24 cellular contexts compared by ENCODE assay signal in the genomic region with DNA sequence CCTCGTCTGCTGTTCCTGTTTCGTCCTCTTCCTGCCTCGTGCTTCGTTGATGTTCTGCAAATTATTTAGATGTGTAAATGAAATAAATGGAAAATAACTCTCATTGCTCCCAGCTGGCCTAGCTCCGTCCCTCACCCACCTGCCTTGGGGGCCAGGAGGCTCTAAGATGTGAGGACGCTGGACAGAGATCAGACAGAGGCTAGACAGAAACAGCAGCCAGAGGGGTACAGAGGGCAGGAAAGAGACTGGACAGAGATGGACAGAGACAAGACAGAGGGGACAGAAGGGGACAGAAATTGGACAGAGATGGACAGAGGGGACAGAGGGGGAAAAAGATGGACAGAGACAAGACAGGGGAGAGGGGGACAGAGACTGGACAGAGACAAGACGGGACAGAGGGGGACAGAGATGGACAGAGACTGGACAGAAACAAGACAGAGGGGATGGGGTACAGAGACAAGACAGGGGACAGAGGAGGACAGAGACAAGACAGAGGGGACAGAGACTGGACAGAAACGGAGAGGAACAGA. TPM values are rescaled to one million over a fixed set of nuclear protein-coding genes. Genes with fewer than 3 reads are reported as not detected.
DNase-seq lines count a peak whose midpoint lies in the region; ATAC-seq, FAIRE-seq and TF ChIP-seq lines count a peak whose summit lies in the region.
"Had no signal": no experiment of that assay in that cellular context is flagged by ENCODE, and none has a peak within 500 bp of the region (broad histone marks: within the 10 kb centered on the region; RNA-seq: fewer than 3 reads in every experiment).

No MANE protein-coding gene starts in this region.

- in situ Hi-C loops in Panc1 (cut with HindIII; ENCODE audit: low pct_unique_long_range_greater_than_20kb, low sequenced_read_pairs) (no loop called here), GM12878 (cut with MboI) (no loop called here)

- H3K27me3 Mint-ChIP-seq in activated T-cell treated with anti-CD3 and anti-CD28 coated beads, Interleukin-2, amount 50 U/mL, for 24 hours: peaks cover 4% of the 10 kb centered on the region
- H3K27me3 Mint-ChIP-seq: CD4-positive, alpha-beta T cell had no signal

- RAD21 ChIA-PET in GM12878 (lab: Charles Lee; ENCODE audit: unreplicated experiment): no interaction called here

- TF ChIP-seq EP300 in GM12878 (IDR thresholded peaks at IDR 0.05; ENCODE audit: borderline replicate concordance in 1 of 2, control insufficient read depth in 1 of 2, low read depth in 2 of 2, low read length in 2 of 2): no peak

- peak overlapping the region; percentile 79 for H3K14ac ChIP-seq in neuronal stem cell (ENCODE audit: low read length)

- H4K8ac ChIP-seq in neuronal stem cell (ENCODE audit: low read depth, low read length): no peak overlapping the region

- no peak overlapping the region for H2BK15ac ChIP-seq in neuronal stem cell (ENCODE audit: low read length)

- H3K36me3 Mint-ChIP-seq in activated T-cell treated with anti-CD3 and anti-CD28 coated beads, Interleukin-2, amount 50 U/mL, for 24 hours (ENCODE audit: low read depth): peaks cover 10% of the 10 kb centered on the region

- no peak for TF ChIP-seq POLR2A in GM12878 (IDR thresholded peaks at IDR 0.05; ENCODE audit: low read depth, low read length)

- BruUV-seq in Panc1 (replicated peaks; lab: Mats Ljungman, UMichigan): no TSS peak
- BruUV-seq in GM12878 (replicated peaks; lab: Mats Ljungman, UMichigan): no TSS peak

- TF ChIP-seq CTCF in Panc1 (IDR thresholded peaks at IDR 0.05) (no peak), GM12878 (IDR thresholded peaks at IDR 0.05 in 2 of 3, conservative IDR thresholded peaks at IDR 0.05 in 1 of 3; ENCODE audit: control insufficient read depth in 2 of 3, extremely low read depth in 1 of 3, insufficient read depth in 1 of 3, low read depth in 3 of 3, low read length in 3 of 3) (no peak)

- H3K4me3 ChIP-seq in Panc1 (ENCODE audit: low read depth in 2 of 2, low read length in 2 of 2): no peak overlapping the region
- no peak overlapping the region for H3K4me3 ChIP-seq in GM12878
- H3K4me3 ChIP-seq in neuronal stem cell (ENCODE audit: low read length in 2 of 2): peak overlapping the region in 1 of 2 donors; percentile 46
- H3K4me3 ChIP-seq in aorta (ENCODE audit: low read length in 2 of 2): no peak overlapping the region
- H3K4me3 ChIP-seq: A549, GM23338 had no signal

- no peak overlapping the region for H3K4me2 ChIP-seq in GM12878 (ENCODE audit: control insufficient read depth, insufficient read depth)
- H3K4me2 ChIP-seq in neuronal stem cell (ENCODE audit: insufficient read depth, low read length, poor library complexity, severe bottlenecking): no peak overlapping the region
- H3K4me2 ChIP-seq: A549, GM23338 had no signal

- peak overlapping the region; percentile 89 for H3K23ac ChIP-seq in neuronal stem cell (ENCODE audit: low read depth, low read length, poor library complexity)

- SMC1A ChIA-PET in GM12878 (lab: Charles Lee; ENCODE audit: uncharacterized antibody, unreplicated experiment): no interaction called here

- POLR2A ChIA-PET in Panc1 (lab: Charles Lee): no interaction called here
- POLR2A ChIA-PET in GM12878 (lab: Charles Lee): no interaction called here

- H2AK5ac ChIP-seq in neuronal stem cell (ENCODE audit: low read depth, low read length): no peak overlapping the region

- intact Hi-C loops in Panc1 (cut with micrococcal nuclease; ENCODE audit: unreplicated experiment): no loop called here
- intact Hi-C loops in GM12878 (cut with micrococcal nuclease; ENCODE audit: unreplicated experiment): no loop called here
- intact Hi-C loops in aorta (cut with DNase I): no loop called here

- no peaks in the 10 kb centered on the region for H3K79me1 ChIP-seq in neuronal stem cell (ENCODE audit: low read depth, low read length)

- H4K20me1 ChIP-seq in GM12878 (ENCODE audit: control insufficient read depth, insufficient read depth): no peaks in the 10 kb centered on the region

- peak overlapping the region; percentile 7 for H3K27ac Mint-ChIP-seq in activated T-cell treated with anti-CD3 and anti-CD28 coated beads, Interleukin-2, amount 50 U/mL, for 24 hours
- H3K27ac Mint-ChIP-seq: CD4-positive, alpha-beta T cell; GM23338 had no signal

- H3K36me3 ChIP-seq in Panc1 (ENCODE audit: control insufficient read depth, insufficient read depth, low read length): no peaks in the 10 kb centered on the region
- H3K36me3 ChIP-seq in GM12878 (ENCODE audit: control insufficient read depth in 2 of 2, insufficient read depth in 2 of 2, low read length in 1 of 2): no peaks in the 10 kb centered on the region; a peak in 2 of 4 replicates
- peaks cover 3 to 10% of the 10 kb centered on the region in 2 donors for H3K36me3 ChIP-seq in neuronal stem cell (replicated peaks in 1 of 2; ENCODE audit: control insufficient read depth in 2 of 2, insufficient read depth in 2 of 2, low read length in 2 of 2)
- no peaks in the 10 kb centered on the region for H3K36me3 ChIP-seq in aorta (ENCODE audit: control insufficient read depth in 1 of 2, insufficient read depth in 2 of 2, low read length in 1 of 2)

- H3K27ac ChIP-seq in Panc1 (ENCODE audit: low read length) (peak overlapping the region; percentile 11; the same call in 1 of the 2 replicates), GM12878 (ENCODE audit: control insufficient read depth, insufficient read depth) (no peak overlapping the region), neuronal stem cell (replicated peaks; ENCODE audit: low read length) (no peak overlapping the region), aorta (ENCODE audit: low read depth in 1 of 2, low read length in 2 of 2) (no peak overlapping the region)
- H3K27ac ChIP-seq: A549 had no signal

- H3K79me2 ChIP-seq in GM12878 (ENCODE audit: control insufficient read depth, insufficient read depth, low read length): no peaks in the 10 kb centered on the region

- no peak overlapping the region for H3K4me3 Mint-ChIP-seq in activated T-cell treated with anti-CD3 and anti-CD28 coated beads, Interleukin-2, amount 50 U/mL, for 24 hours
- H3K4me3 Mint-ChIP-seq: CD4-positive, alpha-beta T cell; GM23338 had no signal

- H3K9me3 ChIP-seq in Panc1 (ENCODE audit: control insufficient read depth, insufficient read depth, low read depth, low read length): no peaks in the 10 kb centered on the region
- H3K9me3 ChIP-seq in GM12878 (replicated peaks; ENCODE audit: control insufficient read depth, insufficient read depth, low read length): no peaks in the 10 kb centered on the region
- H3K9me3 ChIP-seq in neuronal stem cell (replicated peaks in 1 of 2; ENCODE audit: control insufficient read depth in 2 of 2, insufficient read depth in 1 of 2, low read depth in 1 of 2, low read length in 2 of 2): no peaks in the 10 kb centered on the region
- no peaks in the 10 kb centered on the region for H3K9me3 ChIP-seq in aorta (ENCODE audit: control insufficient read depth, low read length)
- H3K9me3 ChIP-seq: A549, Caco-2 had no signal

- H3K27me3 ChIP-seq in Panc1 (ENCODE audit: control insufficient read depth, insufficient read depth, low read length) (no peaks in the 10 kb centered on the region), GM12878 (replicated peaks in 1 of 2; ENCODE audit: control insufficient read depth in 2 of 2, insufficient read depth in 2 of 2, low read length in 1 of 2) (no peaks in the 10 kb centered on the region), neuronal stem cell (ENCODE audit: control insufficient read depth in 3 of 3, insufficient read depth in 3 of 3, low read depth in 1 of 3, low read length in 3 of 3) (no peaks in the 10 kb centered on the region), aorta (ENCODE audit: control insufficient read depth in 1 of 2, insufficient read depth in 2 of 2, low read length in 1 of 2) (no peaks in the 10 kb centered on the region)

- H3K18ac ChIP-seq in neuronal stem cell (ENCODE audit: low read length): peak overlapping the region; percentile 64

- H2BK5ac ChIP-seq in neuronal stem cell (ENCODE audit: low read length): no peak overlapping the region

- H3K4me1 Mint-ChIP-seq in activated T-cell treated with anti-CD3 and anti-CD28 coated beads, Interleukin-2, amount 50 U/mL, for 24 hours (ENCODE audit: low read depth): no peaks in the 10 kb centered on the region

- H3K9ac ChIP-seq in GM12878 (ENCODE audit: control insufficient read depth, insufficient read depth, low read length) (no peak overlapping the region), neuronal stem cell (ENCODE audit: low read depth, low read length, poor library complexity) (peak overlapping the region; percentile 85)

- no peak for DNase-seq in activated T-cell treated with anti-CD3 and anti-CD28 coated beads, Interleukin-2, amount 50 U/mL, for 24 hours
- no peak for DNase-seq in activated T-cell treated with anti-CD3 and anti-CD28 coated beads, Interleukin-2, amount 50 U/mL, for 48 hours
- DNase-seq in Panc1 (ENCODE audit: low read depth, low spot score) (no peak), GM12878 (ENCODE audit: low read depth, low spot score) (no peak), neuronal stem cell (ENCODE audit: low spot score) (no peak), glomerular visceral epithelial cell (ENCODE audit: extremely low spot score) (no peak), aorta (no peak), RKO (ENCODE audit: low spot score) (no peak)
- DNase-seq: CD4-positive, alpha-beta T cell; DMS153; GDM1; NCI-H1092; NCI-H1436 treated with DMSO at 0.1 percent for 48 hours; NCI-H2029 treated with DMSO at 0.1 percent for 48 hours; NCI-H2171 treated with DMSO at 0.1 percent for 48 hours; SIG-M5 had no signal

- no peaks in the 10 kb centered on the region for H3K9me3 Mint-ChIP-seq in activated T-cell treated with anti-CD3 and anti-CD28 coated beads, Interleukin-2, amount 50 U/mL, for 24 hours
- H3K9me3 Mint-ChIP-seq: CD4-positive, alpha-beta T cell; GM23338 had no signal

- H2BK120ac ChIP-seq in neuronal stem cell (ENCODE audit: low read depth, low read length): no peak overlapping the region

- H4K91ac ChIP-seq in neuronal stem cell (ENCODE audit: low read depth, low read length, poor library complexity): no peak overlapping the region

- H3K4me1 ChIP-seq in Panc1 (ENCODE audit: control insufficient read depth, insufficient read depth, low read length) (peaks cover 44% of the 10 kb centered on the region), GM12878 (ENCODE audit: control insufficient read depth, insufficient read depth, low read length) (no peaks in the 10 kb centered on the region), neuronal stem cell (ENCODE audit: control insufficient read depth in 2 of 2, insufficient read depth in 1 of 2, low read depth in 1 of 2, low read length in 2 of 2) (peaks cover 14 to 25% of the 10 kb centered on the region in 2 donors), aorta (ENCODE audit: control insufficient read depth in 1 of 2, insufficient read depth in 2 of 2, low read length in 2 of 2) (no peaks in the 10 kb centered on the region)

- WGBS in GM12878 (ENCODE audit: insufficient coverage, insufficient replicate concordance, low lambda C conversion rate, missing lambda C conversion rate): 21% methylated on average over 8 of the region's 8 CpGs
- WGBS in neuronal stem cell (ENCODE audit: extremely low coverage in 2 of 2, insufficient read length in 2 of 2, insufficient replicate concordance in 1 of 2), 2 donors: no CpG with 5 or more reads among the region's 8 CpGs
- WGBS in aorta, 2 donors: 62% methylated on average over 8 of the region's 8 CpGs

- no peak for TF ChIP-seq RAD21 in GM12878 (IDR thresholded peaks at IDR 0.05; ENCODE audit: insufficient read depth, low read depth, low read length)

- H3K4ac ChIP-seq in neuronal stem cell (ENCODE audit: low read length): no peak overlapping the region

- no peak for FAIRE-seq in GM12878 (lab: Jason Lieb, UNC)
- FAIRE-seq: A549, GM19239 had no signal

- ATAC-seq in Panc1: no peak
- no peak for ATAC-seq in GM12878
- ATAC-seq in aorta (ENCODE audit: low FRiP score): no peak
- ATAC-seq: GM23338 had no signal

- H2BK12ac ChIP-seq in neuronal stem cell (ENCODE audit: low read length): peak overlapping the region; percentile 16

- H2AFZ ChIP-seq in GM12878 (ENCODE audit: control insufficient read depth, low read depth, low read length) (no peak overlapping the region), neuronal stem cell (ENCODE audit: low read length) (no peak overlapping the region)
- H2AFZ ChIP-seq: GM23338 had no signal

- CTCF ChIA-PET in Panc1 (lab: Charles Lee): no interaction called here
- CTCF ChIA-PET in GM12878 (lab: Yijun Ruan, JAX): no interaction called here

RNA-seq across cellular contexts. Expression of a gene that starts 16.1 kb away (rescaled TPM):
- total RNA-seq in Panc1 (2021; ENCODE audit: unreplicated experiment) (0.39 TPM), GM12878 (2014; rRNA removed) (0.11 TPM in 1 of 2 replicates, not detected in the other), GM12878 (2014; rRNA removed; fragmentation: Illumina TruSeq; extraction: Trizol) (not detected in 2 replicates), GM12878 (2021) (0.36 and 1.1 TPM in 2 replicates), aorta (not detected)
- polyA plus RNA-seq in Panc1 (2012; ENCODE audit: insufficient read length): 0.16 TPM
- total RNA-seq in GM12878 (2013; cell fraction: nucleolus; rRNA removed): 0.40 and 0.49 TPM in 2 replicates
- polyA plus RNA-seq in GM12878 (2011; ENCODE audit: low read depth): not detected
- polyA plus RNA-seq in GM12878 (2011; rRNA removed) (0.04 TPM in 1 of 2 replicates, not detected in the other), GM12878 (2014; fragmentation: Illumina TruSeq; extraction: Trizol) (not detected in 2 replicates), GM12878 (2014; fragmentation: Nextera tagmentation; extraction: Ambion mirVana) (not detected), GM12878 (2014; rRNA removed) (0.12 and 0.30 TPM in 2 replicates), GM12878 (2016; fragmentation: Nextera tagmentation; extraction: Ambion mirVana) (not detected), aorta (not detected)
- 0.07 TPM in 1 of 2 replicates, not detected in the other for polyA plus RNA-seq in GM12878 (2011; cell fraction: cytosol; rRNA removed)
- polyA plus RNA-seq in GM12878 (2011; cell fraction: nucleus; rRNA removed): 0.58 and 0.82 TPM in 2 replicates
- 0.34 and 0.36 TPM in 2 replicates for polyA plus RNA-seq in GM12878 (2012)
- 0.22 and 0.36 TPM in 2 replicates for polyA minus RNA-seq in GM12878 (2011; rRNA and poly(A)+ RNA removed)
- polyA minus RNA-seq in GM12878 (2011; cell fraction: cytosol; rRNA and poly(A)+ RNA removed): not detected in 2 replicates
- not detected in 2 replicates for polyA minus RNA-seq in GM12878 (2011; cell fraction: nucleus; rRNA and poly(A)+ RNA removed)
- 0.11 TPM for polyA plus RNA-seq in neuronal stem cell (2013, experiment 1 of 2)
- polyA plus RNA-seq in neuronal stem cell (2013, experiment 2 of 2): 0.12 TPM
- total RNA-seq: CD4-positive, alpha-beta T cell; Daoy; M059J; NCI-H460 had no signal
- polyA plus RNA-seq: A549, BJ, GM23338 had no signal

RNA-seq across cellular contexts. Expression of a gene that starts 28.6 kb away (rescaled TPM):
- 0.21 TPM for total RNA-seq in Panc1 (2021; ENCODE audit: unreplicated experiment)
- not detected for polyA plus RNA-seq in Panc1 (2012; ENCODE audit: insufficient read length)
- total RNA-seq in GM12878 (2013; cell fraction: nucleolus; rRNA removed): not detected in 2 replicates
- total RNA-seq in GM12878 (2014; rRNA removed): 0.11 TPM in 1 of 2 replicates, not detected in the other
- 0.14 and 0.22 TPM in 2 replicates for total RNA-seq in GM12878 (2014; rRNA removed; fragmentation: Illumina TruSeq; extraction: Trizol)
- total RNA-seq in GM12878 (2021): 0.19 TPM in 1 of 2 replicates, not detected in the other
- polyA plus RNA-seq in GM12878 (2011; ENCODE audit: low read depth): not detected
- 0.26 and 0.27 TPM in 2 replicates for polyA plus RNA-seq in GM12878 (2011; rRNA removed)
- 0.33 and 0.39 TPM in 2 replicates for polyA plus RNA-seq in GM12878 (2011; cell fraction: cytosol; rRNA removed)
- polyA plus RNA-seq in GM12878 (2011; cell fraction: nucleus; rRNA removed): 0.18 and 0.19 TPM in 2 replicates
- 0.07 TPM in 1 of 2 replicates, not detected in the other for polyA plus RNA-seq in GM12878 (2012)
- polyA plus RNA-seq in GM12878 (2014; fragmentation: Illumina TruSeq; extraction: Trizol): 0.09 TPM in 1 of 2 replicates, not detected in the other
- polyA plus RNA-seq in GM12878 (2014; fragmentation: Nextera tagmentation; extraction: Ambion mirVana): under 1 TPM in 1 of 2 experiments, not detected in 1; 0.03 TPM
- 0.05 and 0.32 TPM in 2 replicates for polyA plus RNA-seq in GM12878 (2014; rRNA removed)
- polyA plus RNA-seq in GM12878 (2016; fragmentation: Nextera tagmentation; extraction: Ambion mirVana): under 1 TPM in 1 of 2 experiments, not detected in 1; 0.13 TPM
- polyA minus RNA-seq in GM12878 (2011; rRNA and poly(A)+ RNA removed): 0.22 and 0.62 TPM in 2 replicates
- polyA minus RNA-seq in GM12878 (2011; cell fraction: cytosol; rRNA and poly(A)+ RNA removed): not detected in 2 replicates
- polyA minus RNA-seq in GM12878 (2011; cell fraction: nucleus; rRNA and poly(A)+ RNA removed): not detected in 2 replicates
- polyA plus RNA-seq in neuronal stem cell (2013, experiment 1 of 2): 0.28 TPM
- 0.19 TPM for polyA plus RNA-seq in neuronal stem cell (2013, experiment 2 of 2)
- not detected for total RNA-seq in aorta
- not detected for polyA plus RNA-seq in aorta
- total RNA-seq: CD4-positive, alpha-beta T cell; Daoy had no signal

RNA-seq across cellular contexts. Expression of a gene that starts 30.5 kb away (rescaled TPM):
- 25.6 TPM for total RNA-seq in Panc1 (2021; ENCODE audit: unreplicated experiment)
- 34.0 TPM for polyA plus RNA-seq in Panc1 (2012; ENCODE audit: insufficient read length)
- total RNA-seq in GM12878 (2013; cell fraction: nucleolus; rRNA removed): 34.6 and 37.8 TPM in 2 replicates
- 10.8 and 12.7 TPM in 2 replicates for total RNA-seq in GM12878 (2014; rRNA removed)
- 5.8 and 6.4 TPM in 2 replicates for total RNA-seq in GM12878 (2014; rRNA removed; fragmentation: Illumina TruSeq; extraction: Trizol)
- 15.9 and 16.4 TPM in 2 replicates for total RNA-seq in GM12878 (2021)
- polyA plus RNA-seq in GM12878 (2011; ENCODE audit: low read depth): 4.9 TPM
- 5.1 and 7.6 TPM in 2 replicates for polyA plus RNA-seq in GM12878 (2011; rRNA removed)
- polyA plus RNA-seq in GM12878 (2011; cell fraction: cytosol; rRNA removed): 7.5 and 11.0 TPM in 2 replicates
- polyA plus RNA-seq in GM12878 (2011; cell fraction: nucleus; rRNA removed): 119 and 120 TPM in 2 replicates
- polyA plus RNA-seq in GM12878 (2012): 9.6 and 13.9 TPM in 2 replicates
- 5.0 and 6.3 TPM in 2 replicates for polyA plus RNA-seq in GM12878 (2014; fragmentation: Illumina TruSeq; extraction: Trizol)
- polyA plus RNA-seq in GM12878 (2014; fragmentation: Nextera tagmentation; extraction: Ambion mirVana): 1 to 10 TPM; 1.6 to 1.9 TPM
- polyA plus RNA-seq in GM12878 (2014; rRNA removed): 21.9 and 24.2 TPM in 2 replicates
- polyA plus RNA-seq in GM12878 (2016; fragmentation: Nextera tagmentation; extraction: Ambion mirVana): 1 to 10 TPM; 4.9 to 8.7 TPM
- 2.5 and 5.6 TPM in 2 replicates for polyA minus RNA-seq in GM12878 (2011; rRNA and poly(A)+ RNA removed)
- 2.1 TPM in 2 replicates for polyA minus RNA-seq in GM12878 (2011; cell fraction: cytosol; rRNA and poly(A)+ RNA removed)
- polyA minus RNA-seq in GM12878 (2011; cell fraction: nucleus; rRNA and poly(A)+ RNA removed): 8.1 and 10.9 TPM in 2 replicates
- 19.9 TPM for polyA plus RNA-seq in neuronal stem cell (2013, experiment 1 of 2)
- polyA plus RNA-seq in neuronal stem cell (2013, experiment 2 of 2): 19.4 TPM
- 10 to 100 TPM; 14.8 to 34.7 TPM for total RNA-seq in aorta
- polyA plus RNA-seq in aorta: 100 to 1,000 TPM in 1 of 2 donors, 10 to 100 TPM in 1; 15.7 to 133 TPM

RNA-seq across cellular contexts. Expression of a gene that starts 30.7 kb away (rescaled TPM):
- total RNA-seq in Panc1 (2021; ENCODE audit: unreplicated experiment) (53.9 TPM), GM12878 (2014; rRNA removed) (21.0 TPM in 2 replicates), GM12878 (2014; rRNA removed; fragmentation: Illumina TruSeq; extraction: Trizol) (10.3 and 11.6 TPM in 2 replicates), GM12878 (2021) (25.8 and 29.6 TPM in 2 replicates), aorta (10 to 100 TPM; 17.5 to 22.2 TPM)
- 76.1 TPM for polyA plus RNA-seq in Panc1 (2012; ENCODE audit: insufficient read length)
- 32.4 and 38.4 TPM in 2 replicates for total RNA-seq in GM12878 (2013; cell fraction: nucleolus; rRNA removed)
- polyA plus RNA-seq in GM12878 (2011; ENCODE audit: low read depth): 6.8 TPM
- polyA plus RNA-seq in GM12878 (2011; rRNA removed) (10.8 and 16.9 TPM in 2 replicates), GM12878 (2014; fragmentation: Illumina TruSeq; extraction: Trizol) (4.2 and 10.2 TPM in 2 replicates), GM12878 (2014; fragmentation: Nextera tagmentation; extraction: Ambion mirVana) (1 to 10 TPM in 1 of 2 experiments, under 1 TPM in 1; 0.48 to 2.4 TPM), GM12878 (2014; rRNA removed) (19.6 and 23.7 TPM in 2 replicates), GM12878 (2016; fragmentation: Nextera tagmentation; extraction: Ambion mirVana) (10 to 100 TPM; 25.9 to 28.4 TPM), aorta (10 to 100 TPM; 12.0 to 25.9 TPM)
- polyA plus RNA-seq in GM12878 (2011; cell fraction: cytosol; rRNA removed): 31.6 and 39.7 TPM in 2 replicates
- 33.0 and 43.8 TPM in 2 replicates for polyA plus RNA-seq in GM12878 (2011; cell fraction: nucleus; rRNA removed)
- polyA plus RNA-seq in GM12878 (2012): 15.1 and 18.3 TPM in 2 replicates
- 18.4 and 28.0 TPM in 2 replicates for polyA minus RNA-seq in GM12878 (2011; rRNA and poly(A)+ RNA removed)
- 12.6 and 16.9 TPM in 2 replicates for polyA minus RNA-seq in GM12878 (2011; cell fraction: cytosol; rRNA and poly(A)+ RNA removed)
- 5.7 and 14.4 TPM in 2 replicates for polyA minus RNA-seq in GM12878 (2011; cell fraction: nucleus; rRNA and poly(A)+ RNA removed)
- 14.8 TPM for polyA plus RNA-seq in neuronal stem cell (2013, experiment 1 of 2)
- 15.3 TPM for polyA plus RNA-seq in neuronal stem cell (2013, experiment 2 of 2)

RNA-seq across cellular contexts. Expression of a gene that starts 54.1 kb away (rescaled TPM):
- total RNA-seq in Panc1 (2021; ENCODE audit: unreplicated experiment) (5.4 TPM), GM12878 (2014; rRNA removed) (not detected in 2 replicates), GM12878 (2014; rRNA removed; fragmentation: Illumina TruSeq; extraction: Trizol) (not detected in 2 replicates), GM12878 (2021) (0.08 TPM in 1 of 2 replicates, not detected in the other), aorta (10 to 100 TPM in 1 of 2 donors, 1 to 10 TPM in 1; 9.9 to 15.8 TPM)
- polyA plus RNA-seq in Panc1 (2012; ENCODE audit: insufficient read length): 7.3 TPM
- not detected in 2 replicates for total RNA-seq in GM12878 (2013; cell fraction: nucleolus; rRNA removed)
- polyA plus RNA-seq in GM12878 (2011; ENCODE audit: low read depth): not detected
- polyA plus RNA-seq in GM12878 (2011; rRNA removed) (0.12 TPM in 1 of 2 replicates, not detected in the other), GM12878 (2014; fragmentation: Illumina TruSeq; extraction: Trizol) (0.10 TPM in 1 of 2 replicates, not detected in the other), GM12878 (2014; fragmentation: Nextera tagmentation; extraction: Ambion mirVana) (not detected), GM12878 (2014; rRNA removed) (0.11 TPM in 1 of 2 replicates, not detected in the other), GM12878 (2016; fragmentation: Nextera tagmentation; extraction: Ambion mirVana) (under 1 TPM in 1 of 2 experiments, not detected in 1; 0.13 TPM), aorta (10 to 100 TPM in 1 of 2 donors, 1 to 10 TPM in 1; 4.5 to 22.5 TPM)
- polyA plus RNA-seq in GM12878 (2011; cell fraction: cytosol; rRNA removed): 0.15 and 0.22 TPM in 2 replicates
- 0.09 and 0.21 TPM in 2 replicates for polyA plus RNA-seq in GM12878 (2011; cell fraction: nucleus; rRNA removed)
- polyA plus RNA-seq in GM12878 (2012): 0.07 TPM in 1 of 2 replicates, not detected in the other
- polyA minus RNA-seq in GM12878 (2011; rRNA and poly(A)+ RNA removed): 0.10 TPM in 1 of 2 replicates, not detected in the other
- not detected in 2 replicates for polyA minus RNA-seq in GM12878 (2011; cell fraction: cytosol; rRNA and poly(A)+ RNA removed)
- polyA minus RNA-seq in GM12878 (2011; cell fraction: nucleus; rRNA and poly(A)+ RNA removed): not detected in 2 replicates
- 0.39 TPM for polyA plus RNA-seq in neuronal stem cell (2013, experiment 1 of 2)
- polyA plus RNA-seq in neuronal stem cell (2013, experiment 2 of 2): 0.65 TPM
